ENCODE assay signal across 13 cellular contexts in genomic region chr6:137911675-137912158, GRCh38. TPM values are rescaled to one million over a fixed set of nuclear protein-coding genes. Genes with fewer than 3 reads are reported as not detected.
DNase-seq lines count a peak whose midpoint lies in the region; ATAC-seq, FAIRE-seq and TF ChIP-seq lines count a peak whose summit lies in the region.
"Had no signal": no experiment of that assay in that cellular context is flagged by ENCODE, and none has a peak within 500 bp of the region (broad histone marks: within the 10 kb centered on the region; RNA-seq: fewer than 3 reads in every experiment).

No MANE protein-coding gene starts in this region.

- SMC1A ChIA-PET in GM12878 (lab: Charles Lee; ENCODE audit: uncharacterized antibody, unreplicated experiment) = interaction anchor here (0.8 to 8.9 kb wide), 18 partner anchors 9 to 815 kb away, joined by 3 to 126 read pairs (median 11); partner anchors contain the start of gene TNFAIP3

- ATAC-seq in HG03039 (IDR thresholded peaks at IDR 0.05; ENCODE audit: unreplicated experiment) (peak; percentile 36), GM12878 (peak; percentile 68), right lobe of liver (no peak)
- ATAC-seq: activated T-helper 17 cell treated with anti-CD3 and anti-CD28 coated beads, Interleukin-2, amount 50 U/mL, for 72 hours; foreskin keratinocyte; left lung; Panc1 had no signal

- H2AFZ ChIP-seq in GM12878 (ENCODE audit: control insufficient read depth, low read depth, low read length) = peak overlapping the region; percentile 94

- POLR2A ChIA-PET in CD8-positive, alpha-beta memory T cell (lab: Charles Lee) = interaction anchor here (1.0 kb wide), 1 partner anchor 16 kb away, joined by 3 read pairs; no protein-coding TSS in a partner anchor
- POLR2A ChIA-PET in GM12878 (lab: Charles Lee) = interaction anchor here (0.6 to 6.7 kb wide), 13 partner anchors 12 to 594 kb away, joined by 3 to 153 read pairs (median 6); partner anchors contain the start of gene TNFAIP3

- TF ChIP-seq CTCF in GM12878 (IDR thresholded peaks at IDR 0.05 in 2 of 3, conservative IDR thresholded peaks at IDR 0.05 in 1 of 3; ENCODE audit: control insufficient read depth in 2 of 3, extremely low read depth in 1 of 3, insufficient read depth in 1 of 3, low read depth in 3 of 3, low read length in 3 of 3) = no peak
- no peak for TF ChIP-seq CTCF in right lobe of liver (IDR thresholded peaks at IDR 0.05)

- no peak overlapping the region for H3K27ac Mint-ChIP-seq in CD8-positive, alpha-beta memory T cell
- H3K27ac Mint-ChIP-seq: activated T-helper 17 cell treated with anti-CD3 and anti-CD28 coated beads, Interleukin-2, amount 50 U/mL, for 72 hours had no signal

- peak overlapping the region; percentile 99 for H3K4me2 ChIP-seq in GM12878 (ENCODE audit: control insufficient read depth, insufficient read depth)

- peak; percentile 98 for FAIRE-seq in GM19239 (lab: Jason Lieb, UNC)
- FAIRE-seq in GM12878 (lab: Jason Lieb, UNC) = no peak
- FAIRE-seq in RCC 7860 (lab: Jason Lieb, UNC) = no peak

- DNase-seq in CD8-positive, alpha-beta memory T cell = no peak
- DNase-seq in GM19239 (ENCODE audit: insufficient read length, low spot score) (no peak), GM12878 (ENCODE audit: low read depth, low spot score) (no peak), A172 (ENCODE audit: low spot score) (no peak), RCC 7860 (ENCODE audit: low spot score) (no peak), midbrain (lab: John Stamatoyannopoulos, UW) (no peak), right lobe of liver (no peak)
- DNase-seq: C1 segment of cervical spinal cord, foreskin keratinocyte, left lung had no signal

- CTCF ChIA-PET in CD8-positive, alpha-beta memory T cell (lab: Charles Lee) = no interaction called here
- CTCF ChIA-PET in GM12878 (lab: Yijun Ruan, JAX) = interaction anchor here (0.7 to 6.9 kb wide), 19 partner anchors 9 to 207 kb away, joined by 3 to 71 read pairs (median 5); no protein-coding TSS in a partner anchor

- H3K36me3 ChIP-seq in CD8-positive, alpha-beta memory T cell (ENCODE audit: insufficient read depth, low read length) = no peaks in the 10 kb centered on the region
- H3K36me3 ChIP-seq in GM12878 (ENCODE audit: control insufficient read depth in 2 of 2, insufficient read depth in 2 of 2, low read length in 1 of 2) (no peaks in the 10 kb centered on the region), right lobe of liver (no peaks in the 10 kb centered on the region)
- H3K36me3 ChIP-seq: left lung had no signal

- no peak for TF ChIP-seq RAD21 in GM12878 (IDR thresholded peaks at IDR 0.05; ENCODE audit: insufficient read depth, low read depth, low read length)

- TF ChIP-seq EP300 in GM12878 (IDR thresholded peaks at IDR 0.05; ENCODE audit: borderline replicate concordance in 1 of 2, control insufficient read depth in 1 of 2, low read depth in 2 of 2, low read length in 2 of 2) = peak; percentile 17 to 23; a peak in 1 of 4 replicates

- H3K27ac ChIP-seq in CD8-positive, alpha-beta memory T cell (ENCODE audit: low read depth, low read length) = peak overlapping the region; percentile 76
- peak overlapping the region; percentile 95 for H3K27ac ChIP-seq in GM12878 (ENCODE audit: control insufficient read depth, insufficient read depth)
- no peak overlapping the region for H3K27ac ChIP-seq in right lobe of liver
- H3K27ac ChIP-seq: foreskin keratinocyte had no signal

- H3K4me3 Mint-ChIP-seq in CD8-positive, alpha-beta memory T cell = no peak overlapping the region
- H3K4me3 Mint-ChIP-seq: activated T-helper 17 cell treated with anti-CD3 and anti-CD28 coated beads, Interleukin-2, amount 50 U/mL, for 72 hours had no signal

- H4K20me1 ChIP-seq in GM12878 (ENCODE audit: control insufficient read depth, insufficient read depth) = no peaks in the 10 kb centered on the region

- RAD21 ChIA-PET in GM12878 (lab: Charles Lee; ENCODE audit: unreplicated experiment) = interaction anchor here (0.6 to 4.8 kb wide), 19 partner anchors 9 to 597 kb away, joined by 3 to 65 read pairs (median 8); partner anchors contain the start of gene TNFAIP3

- H3K27me3 Mint-ChIP-seq in CD8-positive, alpha-beta memory T cell = peaks cover 6 to 24% of the 10 kb centered on the region in 2 donors
- H3K27me3 Mint-ChIP-seq: activated T-helper 17 cell treated with anti-CD3 and anti-CD28 coated beads, Interleukin-2, amount 50 U/mL, for 72 hours had no signal

- peaks cover 5 to 19% (median 12%) of the 10 kb centered on the region in 3 donors for H3K4me1 Mint-ChIP-seq in CD8-positive, alpha-beta memory T cell

- no peaks in the 10 kb centered on the region for H3K27me3 ChIP-seq in CD8-positive, alpha-beta memory T cell (ENCODE audit: insufficient read depth, low read length, poor library complexity, severe bottlenecking)
- H3K27me3 ChIP-seq in GM12878 (replicated peaks in 1 of 2; ENCODE audit: control insufficient read depth in 2 of 2, insufficient read depth in 2 of 2, low read length in 1 of 2) = no peaks in the 10 kb centered on the region
- H3K27me3 ChIP-seq in right lobe of liver = no peaks in the 10 kb centered on the region
- H3K27me3 ChIP-seq: foreskin keratinocyte had no signal

- peaks cover 26% of the 10 kb centered on the region for H3K79me2 ChIP-seq in GM12878 (ENCODE audit: control insufficient read depth, insufficient read depth, low read length)

- TF ChIP-seq POLR2A in GM12878 (IDR thresholded peaks at IDR 0.05; ENCODE audit: low read depth, low read length) (no peak; the same call in 1 of the 2 replicates), right lobe of liver (IDR thresholded peaks at IDR 0.05) (no peak)

- H3K9ac ChIP-seq in GM12878 (ENCODE audit: control insufficient read depth, insufficient read depth, low read length) = peak overlapping the region; percentile 79

- no TSS peak for BruUV-seq in GM12878 (replicated peaks; lab: Mats Ljungman, UMichigan)

- H3K9me3 ChIP-seq in CD8-positive, alpha-beta memory T cell (ENCODE audit: low read length) = no peaks in the 10 kb centered on the region
- H3K9me3 ChIP-seq in GM12878 (replicated peaks; ENCODE audit: control insufficient read depth, insufficient read depth, low read length) (peaks cover 3% of the 10 kb centered on the region), right lobe of liver (no peaks in the 10 kb centered on the region)

- peaks cover 0 to 6% (median 4%) of the 10 kb centered on the region in 5 donors for H3K9me3 Mint-ChIP-seq in CD8-positive, alpha-beta memory T cell

- no peak overlapping the region for H3K4me3 ChIP-seq in CD8-positive, alpha-beta memory T cell (ENCODE audit: low read length)
- peak overlapping the region; percentile 56 for H3K4me3 ChIP-seq in GM12878
- H3K4me3 ChIP-seq in right lobe of liver = no peak overlapping the region
- H3K4me3 ChIP-seq: left lung had no signal

- intact Hi-C loops in GM12878 (cut with micrococcal nuclease; ENCODE audit: unreplicated experiment) (no loop called here), right lobe of liver (cut with DNase I) (no loop called here)

- 4% methylated on average over 10 of the region's 10 CpGs for WGBS in GM12878 (ENCODE audit: insufficient coverage, insufficient replicate concordance, low lambda C conversion rate, missing lambda C conversion rate)
- WGBS in right lobe of liver (ENCODE audit: insufficient coverage, low coverage, low lambda C conversion rate, missing lambda C conversion rate) = 60% methylated on average over 9 of the region's 10 CpGs

- peaks cover 7% of the 10 kb centered on the region for H3K4me1 ChIP-seq in CD8-positive, alpha-beta memory T cell (ENCODE audit: insufficient read depth, low read length)
- H3K4me1 ChIP-seq in GM12878 (ENCODE audit: control insufficient read depth, insufficient read depth, low read length) = peaks cover 43% of the 10 kb centered on the region
- H3K4me1 ChIP-seq in right lobe of liver = no peaks in the 10 kb centered on the region
- H3K4me1 ChIP-seq: foreskin keratinocyte had no signal

- in situ Hi-C loops in GM12878 (cut with MboI) = no loop called here

- H3K36me3 Mint-ChIP-seq in CD8-positive, alpha-beta memory T cell = peaks cover 0 to 11% (median 2%) of the 10 kb centered on the region in 3 donors

TF ChIP-seq in GM12878, 131 proteins besides CTCF, POLR2A, EP300 and RAD21 (continues in another document):
- TF ChIP-seq MTA3 (IDR thresholded peaks at IDR 0.05; ENCODE audit: borderline replicate concordance, low read length) = peak; percentile 47; the same call in 1 of the 2 replicates
- TF ChIP-seq SIN3A (IDR thresholded peaks at IDR 0.05; ENCODE audit: low read depth, low read length) = 0 out of 2 replicates have a peak, but pooled peaks have one; percentile 50
- TF ChIP-seq IKZF2 (IDR thresholded peaks at IDR 0.05) = peak; percentile 63 to 66
- TF ChIP-seq ASH2L (IDR thresholded peaks at IDR 0.05; ENCODE audit: borderline replicate concordance, low read depth) = 0 out of 2 replicates have a peak, but pooled peaks have one; percentile 69

RNA-seq across cellular contexts. Expression of gene TNFAIP3, which starts 44.7 kb away (rescaled TPM):
- total RNA-seq in CD8-positive, alpha-beta memory T cell = 100 to 1,000 TPM; 267 to 298 TPM
- 127 TPM for polyA plus RNA-seq in CD8-positive, alpha-beta memory T cell
- total RNA-seq in GM12878 (2013; cell fraction: nucleolus; rRNA removed) = 258 and 260 TPM in 2 replicates
- total RNA-seq in GM12878 (2014; rRNA removed) = 84.0 and 96.8 TPM in 2 replicates
- 81.4 and 82.4 TPM in 2 replicates for total RNA-seq in GM12878 (2014; rRNA removed; fragmentation: Illumina TruSeq; extraction: Trizol)
- total RNA-seq in GM12878 (2021) = 220 and 229 TPM in 2 replicates
- 59.4 TPM for polyA plus RNA-seq in GM12878 (2011; ENCODE audit: low read depth)
- polyA plus RNA-seq in GM12878 (2011; rRNA removed) = 308 and 350 TPM in 2 replicates
- polyA plus RNA-seq in GM12878 (2011; cell fraction: cytosol; rRNA removed) = 204 and 210 TPM in 2 replicates
- polyA plus RNA-seq in GM12878 (2011; cell fraction: nucleus; rRNA removed) = 565 and 695 TPM in 2 replicates
- polyA plus RNA-seq in GM12878 (2012) = 64.6 and 107 TPM in 2 replicates
- 149 and 171 TPM in 2 replicates for polyA plus RNA-seq in GM12878 (2014; fragmentation: Illumina TruSeq; extraction: Trizol)
- polyA plus RNA-seq in GM12878 (2014; fragmentation: Nextera tagmentation; extraction: Ambion mirVana) = 10 to 100 TPM; 18.0 to 31.5 TPM
- polyA plus RNA-seq in GM12878 (2014; rRNA removed) = 138 and 149 TPM in 2 replicates
- 100 to 1,000 TPM; 126 to 128 TPM for polyA plus RNA-seq in GM12878 (2016; fragmentation: Nextera tagmentation; extraction: Ambion mirVana)
- 268 and 281 TPM in 2 replicates for polyA minus RNA-seq in GM12878 (2011; rRNA and poly(A)+ RNA removed)
- polyA minus RNA-seq in GM12878 (2011; cell fraction: cytosol; rRNA and poly(A)+ RNA removed) = 95.9 and 104 TPM in 2 replicates
- 243 and 270 TPM in 2 replicates for polyA minus RNA-seq in GM12878 (2011; cell fraction: nucleus; rRNA and poly(A)+ RNA removed)
- total RNA-seq in A172 (2014; rRNA removed; shearing (Covaris generic)) = 1.2 and 1.6 TPM in 2 replicates
- 10 to 100 TPM in 5 of 6 experiments, 1 to 10 TPM in 1; 8.3 to 38.1 (median 13.6) TPM for total RNA-seq in right lobe of liver

Comparison
In these comparisons a context has a peak if more than half of its experiments do, and no peak if none do; other contexts are left out.
1. H3K27ac ChIP-seq: peak in CD8-positive, alpha-beta memory T cell (single experiment) and GM12878 (single experiment); none in right lobe of liver (0 of 3).
2. ATAC-seq: peak in HG03039 (single experiment) and GM12878 (single experiment); none in right lobe of liver (0 of 4).